ENCODE assay signal across 33 cellular contexts in the genomic region with DNA sequence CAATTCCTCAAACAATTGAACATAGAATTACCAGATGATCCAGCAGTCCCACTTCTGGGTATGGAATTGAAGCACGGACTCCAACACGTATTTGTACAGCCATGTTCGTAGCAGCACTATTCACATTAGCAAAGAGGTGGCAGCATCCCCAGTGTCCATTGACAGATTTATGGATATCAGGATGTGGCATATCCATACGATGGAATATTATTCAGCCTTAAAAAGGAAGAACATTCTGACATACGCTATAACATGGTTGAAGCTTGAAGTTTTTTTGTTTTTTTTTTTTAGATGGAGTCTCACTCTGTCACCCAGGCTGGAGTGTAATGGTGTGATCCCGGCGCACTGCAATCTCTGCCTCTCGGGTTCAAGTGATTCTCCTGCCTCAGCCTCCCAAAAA.
"Had no signal": no experiment of that assay in that cellular context is flagged by ENCODE, and none has a peak within 500 bp of the region (broad histone marks: within the 10 kb centered on the region; RNA-seq: fewer than 3 reads in every experiment).

No MANE protein-coding gene starts in this region.

- H3K27ac ChIP-seq: ascending aorta, breast epithelium, cardiac muscle cell, coronary artery, WERI-Rb-1 had no signal

- H3K4me3 Mint-ChIP-seq: activated B cell treated with CpG ODN at 0.5 μM for 24 hours; activated CD4-positive, alpha-beta memory T cell treated with anti-CD3 and anti-CD28 coated beads for 36 hours; activated CD8-positive, alpha-beta memory T cell treated with anti-CD3 and anti-CD28 coated beads, Interleukin-2, amount 10 ng/mL, durations not matched to agents 7 days and 5 days; activated CD8-positive, alpha-beta T cell treated with anti-CD3 and anti-CD28 coated beads, Interleukin-2, amount 10 ng/mL, durations not matched to agents 7 days and 5 days; activated naive CD4-positive, alpha-beta T cell treated with anti-CD3 and anti-CD28 coated beads, Interleukin-2, amount 10 ng/mL, durations not matched to agents 7 days and 5 days; activated naive CD8-positive, alpha-beta T cell treated with anti-CD3 and anti-CD28 coated beads, Interleukin-2, amount 10 ng/mL, durations not matched to agents 7 days and 5 days; activated T-cell treated with anti-CD3 and anti-CD28 coated beads, Interleukin-2, amount 50 U/mL, for 72 hours; brain; dendritic cell treated with granulocyte-macrophage colony-stimulating factor and Interleukin-4, amounts not matched to agents 40 ng/mL and 50 ng/mL, for 4 days; endodermal cell; T-helper 17 cell; T-helper 2 cell treated with Interferon-gamma antibody and Interleukin-4, amounts not matched to agents 5 μg/mL and 100 μg/mL, for 36 hours had no signal

- H3K27ac Mint-ChIP-seq: activated B cell treated with CpG ODN at 0.5 μM for 24 hours; activated CD4-positive, alpha-beta memory T cell treated with anti-CD3 and anti-CD28 coated beads for 36 hours; activated CD8-positive, alpha-beta memory T cell treated with anti-CD3 and anti-CD28 coated beads, Interleukin-2, amount 10 ng/mL, durations not matched to agents 7 days and 5 days; activated CD8-positive, alpha-beta T cell treated with anti-CD3 and anti-CD28 coated beads, Interleukin-2, amount 10 ng/mL, durations not matched to agents 7 days and 5 days; activated naive CD4-positive, alpha-beta T cell treated with anti-CD3 and anti-CD28 coated beads, Interleukin-2, amount 10 ng/mL, durations not matched to agents 7 days and 5 days; activated naive CD4-positive, alpha-beta T cell treated with anti-CD3 and anti-CD28 coated beads, Interleukin-2, amount 50 U/mL, for 72 hours; activated naive CD8-positive, alpha-beta T cell treated with anti-CD3 and anti-CD28 coated beads, Interleukin-2, amount 10 ng/mL, durations not matched to agents 7 days and 5 days; activated T-cell treated with anti-CD3 and anti-CD28 coated beads, Interleukin-2, amount 50 U/mL, for 72 hours; dendritic cell treated with granulocyte-macrophage colony-stimulating factor and Interleukin-4, amounts not matched to agents 40 ng/mL and 50 ng/mL, for 4 days; endodermal cell; T-helper 2 cell treated with Interferon-gamma antibody and Interleukin-4, amounts not matched to agents 5 μg/mL and 100 μg/mL, for 36 hours had no signal

- H3K4me1 Mint-ChIP-seq: activated B cell treated with CpG ODN at 0.5 μM for 24 hours; activated CD8-positive, alpha-beta memory T cell treated with anti-CD3 and anti-CD28 coated beads, Interleukin-2, amount 10 ng/mL, durations not matched to agents 7 days and 5 days; activated naive CD4-positive, alpha-beta T cell treated with anti-CD3 and anti-CD28 coated beads, Interleukin-2, amount 10 ng/mL, durations not matched to agents 7 days and 5 days had no signal

- H3K27me3 ChIP-seq: ascending aorta, breast epithelium, cardiac muscle cell, dorsolateral prefrontal cortex had no signal

- ATAC-seq: activated CD4-positive, CD25-positive, alpha-beta regulatory T cell treated with anti-CD3 and anti-CD28 coated beads, Interleukin-2, amount 50 U/mL, for 24 hours; activated CD8-positive, alpha-beta memory T cell treated with anti-CD3 and anti-CD28 coated beads, Interleukin-2, amount 10 ng/mL, durations not matched to agents 7 days and 5 days; activated CD8-positive, alpha-beta T cell treated with anti-CD3 and anti-CD28 coated beads, Interleukin-2, amount 10 ng/mL, durations not matched to agents 7 days and 5 days; activated naive CD4-positive, alpha-beta T cell treated with anti-CD3 and anti-CD28 coated beads, Interleukin-2, amount 50 U/mL, for 72 hours; activated T-cell treated with anti-CD3 and anti-CD28 coated beads, Interleukin-2, amount 50 U/mL, for 72 hours; esophagus mucosa; T-helper 17 cell had no signal

- DNase-seq: activated B cell treated with CpG ODN at 0.5 μM for 24 hours; activated CD4-positive, alpha-beta memory T cell treated with anti-CD3 and anti-CD28 coated beads for 36 hours; activated CD4-positive, alpha-beta T cell treated with anti-CD3 and anti-CD28 coated beads for 48 hours; activated CD8-positive, alpha-beta memory T cell treated with anti-CD3 and anti-CD28 coated beads, Interleukin-2, amount 10 ng/mL, durations not matched to agents 7 days and 5 days; activated CD8-positive, alpha-beta memory T cell treated with anti-CD3 and anti-CD28 coated beads, Interleukin-2, amount 50 U/mL, for 4 hours; activated CD8-positive, alpha-beta T cell treated with anti-CD3 and anti-CD28 coated beads, Interleukin-2, amount 10 ng/mL, durations not matched to agents 7 days and 5 days; activated gamma-delta T cell; activated naive CD4-positive, alpha-beta T cell; activated naive CD4-positive, alpha-beta T cell treated with anti-CD3 and anti-CD28 coated beads, Interleukin-2, amount 10 ng/mL, durations not matched to agents 7 days and 5 days; activated naive CD8-positive, alpha-beta T cell treated with anti-CD3 and anti-CD28 coated beads, Interleukin-2, amount 10 ng/mL, durations not matched to agents 7 days and 5 days; activated T-cell treated with anti-CD3 and anti-CD28 coated beads, Interleukin-2, amount 50 U/mL, for 1 hour; activated T-cell treated with anti-CD3 and anti-CD28 coated beads, Interleukin-2, amount 50 U/mL, for 72 hours; central memory CD4-positive, alpha-beta T cell; cerebellar nuclear complex; dorsolateral prefrontal cortex; effector memory CD4-positive, alpha-beta T cell; endodermal cell; foreskin fibroblast; SW 1271; T-helper 1 cell; T-helper 17 cell; T1000; WERI-Rb-1 had no signal

- H3K4me1 ChIP-seq: ascending aorta, breast epithelium had no signal

- H3K36me3 ChIP-seq: ascending aorta, breast epithelium, cardiac muscle cell, WERI-Rb-1 had no signal

- H3K27me3 Mint-ChIP-seq: activated B cell treated with CpG ODN at 0.5 μM for 24 hours; activated CD4-positive, alpha-beta memory T cell treated with anti-CD3 and anti-CD28 coated beads for 36 hours; activated CD8-positive, alpha-beta memory T cell treated with anti-CD3 and anti-CD28 coated beads, Interleukin-2, amount 10 ng/mL, durations not matched to agents 7 days and 5 days; activated naive CD4-positive, alpha-beta T cell treated with anti-CD3 and anti-CD28 coated beads, Interleukin-2, amount 10 ng/mL, durations not matched to agents 7 days and 5 days; activated naive CD8-positive, alpha-beta T cell treated with anti-CD3 and anti-CD28 coated beads, Interleukin-2, amount 10 ng/mL, durations not matched to agents 7 days and 5 days; dendritic cell treated with granulocyte-macrophage colony-stimulating factor and Interleukin-4, amounts not matched to agents 40 ng/mL and 50 ng/mL, for 4 days; T-helper 17 cell had no signal

- H3K4me3 ChIP-seq: ascending aorta, breast epithelium, cardiac muscle cell, coronary artery, dorsolateral prefrontal cortex had no signal

- H3K9me3 ChIP-seq: ascending aorta had no signal

- H3K36me3 Mint-ChIP-seq: activated CD8-positive, alpha-beta memory T cell treated with anti-CD3 and anti-CD28 coated beads, Interleukin-2, amount 10 ng/mL, durations not matched to agents 7 days and 5 days; activated naive CD4-positive, alpha-beta T cell treated with anti-CD3 and anti-CD28 coated beads, Interleukin-2, amount 10 ng/mL, durations not matched to agents 7 days and 5 days; activated naive CD4-positive, alpha-beta T cell treated with anti-CD3 and anti-CD28 coated beads, Interleukin-2, amount 50 U/mL, for 72 hours; activated naive CD8-positive, alpha-beta T cell treated with anti-CD3 and anti-CD28 coated beads, Interleukin-2, amount 10 ng/mL, durations not matched to agents 7 days and 5 days had no signal

- H3K9me3 Mint-ChIP-seq: activated B cell treated with CpG ODN at 0.5 μM for 24 hours; activated CD4-positive, alpha-beta memory T cell treated with anti-CD3 and anti-CD28 coated beads for 36 hours; activated naive CD4-positive, alpha-beta T cell treated with anti-CD3 and anti-CD28 coated beads, Interleukin-2, amount 10 ng/mL, durations not matched to agents 7 days and 5 days; activated naive CD4-positive, alpha-beta T cell treated with anti-CD3 and anti-CD28 coated beads, Interleukin-2, amount 50 U/mL, for 72 hours; activated naive CD8-positive, alpha-beta T cell treated with anti-CD3 and anti-CD28 coated beads, Interleukin-2, amount 10 ng/mL, durations not matched to agents 7 days and 5 days; activated T-cell treated with anti-CD3 and anti-CD28 coated beads, Interleukin-2, amount 50 U/mL, for 72 hours; dendritic cell treated with granulocyte-macrophage colony-stimulating factor and Interleukin-4, amounts not matched to agents 40 ng/mL and 50 ng/mL, for 4 days; T-helper 2 cell treated with Interferon-gamma antibody and Interleukin-4, amounts not matched to agents 5 μg/mL and 100 μg/mL, for 36 hours had no signal
